In the genomic region with DNA sequence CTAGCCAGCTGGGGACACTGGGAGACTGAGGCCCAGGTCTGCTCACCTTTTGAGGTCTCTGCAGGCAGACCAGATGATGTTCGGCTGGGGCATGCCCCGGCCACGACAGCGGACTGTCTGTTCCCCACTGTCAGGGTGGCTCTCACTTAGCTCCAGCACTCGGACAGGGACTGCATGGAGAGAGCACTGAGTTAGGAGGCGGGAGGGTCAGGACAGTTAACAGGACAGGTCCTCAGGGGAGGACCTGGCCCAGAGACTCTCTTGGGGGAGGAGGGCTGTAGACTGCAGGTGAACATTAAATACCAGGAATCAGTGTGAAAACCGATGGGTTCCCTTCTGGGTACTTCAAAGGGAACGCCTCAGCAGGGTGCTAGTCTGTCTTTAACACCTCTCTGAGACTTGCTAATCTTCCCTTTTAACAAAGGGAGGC, we compare ENCODE assay signal across 18 cellular contexts. TPM values are rescaled to one million over a fixed set of nuclear protein-coding genes. Genes with fewer than 3 reads are reported as not detected.
DNase-seq lines count a peak whose midpoint lies in the region; ATAC-seq and TF ChIP-seq lines count a peak whose summit lies in the region.
"Had no signal": no experiment of that assay in that cellular context is flagged by ENCODE, and none has a peak within 500 bp of the region (broad histone marks: within the 10 kb centered on the region; RNA-seq: fewer than 3 reads in every experiment).

No MANE protein-coding gene starts in this region.

- peaks cover 19% of the 10 kb centered on the region for H3K27me3 ChIP-seq in H7 (ENCODE audit: control insufficient read depth, insufficient read depth, low read length)
- H3K27me3 ChIP-seq in right cardiac atrium (ENCODE audit: control insufficient read depth, insufficient read depth), result no peaks in the 10 kb centered on the region
- H3K27me3 ChIP-seq in osteoblast (ENCODE audit: insufficient read depth, low read length), result no peaks in the 10 kb centered on the region
- H3K27me3 ChIP-seq in stomach, result no peaks in the 10 kb centered on the region
- H3K27me3 ChIP-seq: pancreas had no signal

- no peak for TF ChIP-seq POLR2A in stomach (IDR thresholded peaks at IDR 0.05)

- POLR2A ChIA-PET in WTC11 (lab: Charles Lee), result no interaction called here

- ATAC-seq in WTC11 (peak; percentile 49), right cardiac atrium (peak in 1 of 2 donors; percentile 1)
- no peak for ATAC-seq in stimulated activated naive B cell treated with anti-CD40 and anti-IgM and Interleukin-4, amounts not matched to agents 10 μg/mL and 1 μg/mL and 100 μg/mL, for 72 hours (replicated peaks)

- no peak for TF ChIP-seq EP300 in stomach (IDR thresholded peaks at IDR 0.05)

- TF ChIP-seq CTCF in WTC11 (IDR thresholded peaks at IDR 0.05) (no peak), osteoblast (IDR thresholded peaks at IDR 0.05; ENCODE audit: extremely low read depth, low read depth, low read length) (no peak), stomach (IDR thresholded peaks at IDR 0.05) (no peak)

- no peaks in the 10 kb centered on the region for H3K9me3 Mint-ChIP-seq in WTC11
- H3K9me3 Mint-ChIP-seq in stimulated activated naive B cell treated with anti-CD40 and anti-IgM and Interleukin-4, amounts not matched to agents 10 μg/mL and 1 μg/mL and 100 μg/mL, for 72 hours, result no peaks in the 10 kb centered on the region
- H3K9me3 Mint-ChIP-seq: activated CD4-positive, alpha-beta T cell treated with anti-CD3 and anti-CD28 coated beads, Interleukin-2, amount 10 ng/mL, durations not matched to agents 24 days and 14 days had no signal

- H3K27ac ChIP-seq in right cardiac atrium (ENCODE audit: low read length) (no peak overlapping the region), osteoblast (ENCODE audit: low read depth, low read length) (no peak overlapping the region), stomach (peak overlapping the region in 1 of 5 donors; percentile 20)
- H3K27ac ChIP-seq: pancreas had no signal

- H3K4me2 ChIP-seq in osteoblast (ENCODE audit: insufficient read depth, low read length), result no peak overlapping the region

- H2AFZ ChIP-seq in osteoblast (ENCODE audit: low read length), result no peak overlapping the region

- intact Hi-C loops in right cardiac atrium (cut with DNase I) (loop anchor here (2.0 to 5.0 kb wide), 2 partner anchors 87 to 88 kb away; no protein-coding TSS in a partner anchor), stomach (cut with DNase I; ENCODE audit: low total_unique reads) (loop anchor here (5.0 kb wide), 1 partner anchor 87 kb away; no protein-coding TSS in a partner anchor)

- no peaks in the 10 kb centered on the region for H4K20me1 ChIP-seq in osteoblast (ENCODE audit: insufficient read depth, low read length)

- WGBS in right cardiac atrium, result 78% methylated on average over 8 of the region's 8 CpGs
- WGBS in stomach, 5 donors, result 75 to 92% (median 87%) methylated on average over 7 to 8 of the region's 8 CpGs

- peaks cover 24% of the 10 kb centered on the region for H3K4me1 Mint-ChIP-seq in WTC11
- H3K4me1 Mint-ChIP-seq in stimulated activated naive B cell treated with anti-CD40 and anti-IgM and Interleukin-4, amounts not matched to agents 10 μg/mL and 1 μg/mL and 100 μg/mL, for 72 hours, result peaks cover 6 to 20% of the 10 kb centered on the region in 2 donors

- H3K4me3 ChIP-seq in H7 (ENCODE audit: insufficient read depth, low read depth, low read length) (no peak overlapping the region), right cardiac atrium (ENCODE audit: low read length) (no peak overlapping the region), osteoblast (ENCODE audit: insufficient read depth, low read length) (no peak overlapping the region), stomach (no peak overlapping the region)

- peaks cover 34% of the 10 kb centered on the region for H3K27me3 Mint-ChIP-seq in WTC11 (ENCODE audit: low read depth)
- peaks cover 4% of the 10 kb centered on the region in 2 donors for H3K27me3 Mint-ChIP-seq in stimulated activated naive B cell treated with anti-CD40 and anti-IgM and Interleukin-4, amounts not matched to agents 10 μg/mL and 1 μg/mL and 100 μg/mL, for 72 hours
- H3K27me3 Mint-ChIP-seq: activated CD4-positive, alpha-beta T cell treated with anti-CD3 and anti-CD28 coated beads, Interleukin-2, amount 10 ng/mL, durations not matched to agents 24 days and 14 days had no signal

- no peak overlapping the region for H3K4me3 Mint-ChIP-seq in WTC11
- H3K4me3 Mint-ChIP-seq in stimulated activated naive B cell treated with anti-CD40 and anti-IgM and Interleukin-4, amounts not matched to agents 10 μg/mL and 1 μg/mL and 100 μg/mL, for 72 hours, result no peak overlapping the region
- H3K4me3 Mint-ChIP-seq: activated CD4-positive, alpha-beta T cell treated with anti-CD3 and anti-CD28 coated beads, Interleukin-2, amount 10 ng/mL, durations not matched to agents 24 days and 14 days had no signal

- CTCF ChIA-PET in WTC11 (lab: Charles Lee), result interaction anchor here (0.7 to 1.8 kb wide), 20 partner anchors 8 to 306 kb away, joined by 3 to 8 read pairs (median 3); a partner anchor contains a TSS

- H3K4me1 ChIP-seq in right cardiac atrium (ENCODE audit: control insufficient read depth, insufficient read depth, low read length) (no peaks in the 10 kb centered on the region), osteoblast (ENCODE audit: insufficient read depth, low read length) (peaks cover 30% of the 10 kb centered on the region), stomach (peaks cover 9 to 23% (median 10%) of the 10 kb centered on the region in 4 donors)
- H3K4me1 ChIP-seq: pancreas had no signal

- peak; percentile 86 for DNase-seq in H7
- DNase-seq in WTC11 (ENCODE audit: low spot score), result peak; percentile 63
- DNase-seq in right cardiac atrium, result peak in 2 of 3 donors; percentile 37 to 58
- DNase-seq in osteoblast (ENCODE audit: insufficient read length, low spot score, missing footprints), result peak; percentile 53
- no peak for DNase-seq in stomach
- no peak for DNase-seq in GM19238 (ENCODE audit: insufficient read length, low spot score)
- no peak for DNase-seq in NCI-H2107 treated with DMSO at 0.1 percent for 48 hours (lab: John Stamatoyannopoulos, UW; ENCODE audit: unreplicated experiment)
- no peak for DNase-seq in stimulated activated naive B cell treated with anti-CD40 and anti-IgM and Interleukin-4, amounts not matched to agents 10 μg/mL and 1 μg/mL and 100 μg/mL, for 72 hours
- DNase-seq: GF-D8, NCI-H1417 treated with DMSO at 0.1 percent for 48 hours, NCI-H2171 treated with DMSO at 0.1 percent for 48 hours had no signal

- H3K79me2 ChIP-seq in osteoblast (ENCODE audit: insufficient read depth, low read length), result peaks cover 19% of the 10 kb centered on the region

- no peak overlapping the region for H3K27ac Mint-ChIP-seq in WTC11
- no peak overlapping the region for H3K27ac Mint-ChIP-seq in stimulated activated naive B cell treated with anti-CD40 and anti-IgM and Interleukin-4, amounts not matched to agents 10 μg/mL and 1 μg/mL and 100 μg/mL, for 72 hours
- H3K27ac Mint-ChIP-seq: activated CD4-positive, alpha-beta T cell treated with anti-CD3 and anti-CD28 coated beads, Interleukin-2, amount 10 ng/mL, durations not matched to agents 24 days and 14 days had no signal

- H3K9me3 ChIP-seq in right cardiac atrium (ENCODE audit: control insufficient read depth, low read length), result no peaks in the 10 kb centered on the region
- H3K9me3 ChIP-seq in osteoblast (ENCODE audit: low read depth, low read length), result no peaks in the 10 kb centered on the region
- H3K9me3 ChIP-seq in stomach, result no peaks in the 10 kb centered on the region
- H3K9me3 ChIP-seq: pancreas had no signal

- no peaks in the 10 kb centered on the region; the same call in 1 of the 2 replicates for H3K36me3 ChIP-seq in H7 (replicated peaks; ENCODE audit: control insufficient read depth, insufficient read depth, low read length)
- H3K36me3 ChIP-seq in osteoblast (ENCODE audit: insufficient read depth, low read length), result peaks cover 97% of the 10 kb centered on the region
- H3K36me3 ChIP-seq in stomach, result peaks cover 3 to 51% (median 30%) of the 10 kb centered on the region in 4 donors
- H3K36me3 ChIP-seq: pancreas had no signal

- H3K36me3 Mint-ChIP-seq in WTC11, result no peaks in the 10 kb centered on the region
- peaks cover 0 to 2% of the 10 kb centered on the region in 2 donors for H3K36me3 Mint-ChIP-seq in stimulated activated naive B cell treated with anti-CD40 and anti-IgM and Interleukin-4, amounts not matched to agents 10 μg/mL and 1 μg/mL and 100 μg/mL, for 72 hours

TF ChIP-seq in WTC11, 78 proteins besides CTCF, POLR2A, EP300 and RAD21 (continues in another document):
- TF ChIP-seq ZNF416 (CRISPR knock-in tag; IDR thresholded peaks at IDR 0.05), result no peak
- peak; percentile 44; the same call in 1 of the 2 replicates for TF ChIP-seq ZNF423 (CRISPR knock-in tag; IDR thresholded peaks at IDR 0.05)

RNA-seq across cellular contexts. Expression of a gene that starts 25.1 kb away (rescaled TPM):
- total RNA-seq in H7 (2014; rRNA removed; shearing (Covaris generic)), result 0.48 and 3.2 TPM in 2 replicates
- total RNA-seq in WTC11 (2021), result 5.0 to 7.9 TPM (median 5.1 TPM) in 3 replicates
- total RNA-seq in right cardiac atrium, result 10 to 100 TPM; 42.7 to 68.0 (median 46.4) TPM
- 24.6 TPM for polyA plus RNA-seq in right cardiac atrium
- 531 and 567 TPM in 2 replicates for total RNA-seq in osteoblast
- total RNA-seq in stomach, result 10 to 100 TPM; 16.5 to 71.2 (median 53.1) TPM
- 1 to 10 TPM; 4.7 to 9.1 (median 6.9) TPM for polyA plus RNA-seq in stomach
- total RNA-seq: Calu3 had no signal

RNA-seq across cellular contexts. Expression of a gene that starts 36.1 kb away (rescaled TPM):
- total RNA-seq in H7 (2014; rRNA removed; shearing (Covaris generic)), result 0.62 TPM in 1 of 2 replicates, not detected in the other
- total RNA-seq in WTC11 (2021) (0.09 to 0.14 TPM (median 0.13 TPM) in 3 replicates), right cardiac atrium (under 1 TPM in 1 of 4 donors, not detected in 3; 0.23 TPM), osteoblast (0.29 and 0.36 TPM in 2 replicates), stomach (100 to 1,000 TPM in 1 of 5 donors, 1 to 10 TPM in 1, not detected in 3; 2.0 to 472 TPM)
- polyA plus RNA-seq in right cardiac atrium (0.09 TPM), stomach (under 1 TPM in 1 of 3 donors, not detected in 2; 0.31 TPM)
- total RNA-seq: activated CD4-positive, alpha-beta T cell treated with anti-CD3 and anti-CD28 coated beads, Interleukin-2, amount 10 ng/mL, durations not matched to agents 24 days and 14 days; Calu3; cerebellum; HT1080; lower leg skin; subcutaneous adipose tissue had no signal

RNA-seq across cellular contexts. Expression of a gene that starts 44.2 kb away (rescaled TPM):
- total RNA-seq in H7 (2014; rRNA removed; shearing (Covaris generic)), result not detected in 2 replicates
- 0.07 to 0.20 TPM (median 0.14 TPM) in 3 replicates for total RNA-seq in WTC11 (2021)
- 10 to 100 TPM; 16.5 to 31.6 (median 24.8) TPM for total RNA-seq in right cardiac atrium
- 4.5 TPM for polyA plus RNA-seq in right cardiac atrium
- total RNA-seq in osteoblast, result 0.36 and 0.88 TPM in 2 replicates
- total RNA-seq in stomach, result 100 to 1,000 TPM in 1 of 5 donors, 10 to 100 TPM in 4; 17.8 to 235 (median 34.9) TPM
- polyA plus RNA-seq in stomach, result 10 to 100 TPM in 1 of 3 donors, 1 to 10 TPM in 2; 3.0 to 10.2 (median 8.5) TPM
- total RNA-seq: activated CD4-positive, alpha-beta T cell treated with anti-CD3 and anti-CD28 coated beads, Interleukin-2, amount 10 ng/mL, durations not matched to agents 24 days and 14 days; Calu3 had no signal

RNA-seq across cellular contexts. Expression of a gene that starts 59.4 kb away (rescaled TPM):
- not detected in 2 replicates for total RNA-seq in H7 (2014; rRNA removed; shearing (Covaris generic))
- total RNA-seq in WTC11 (2021) (0.04 TPM in 1 of 3 replicates, not detected in the others), right cardiac atrium (not detected), osteoblast (under 0.01 TPM in 1 of 2 replicates, not detected in the other), stomach (10 to 100 TPM in 1 of 5 donors, not detected in 4; 29.3 TPM)
- polyA plus RNA-seq in right cardiac atrium (not detected), stomach (not detected)
- total RNA-seq: activated CD4-positive, alpha-beta T cell treated with anti-CD3 and anti-CD28 coated beads, Interleukin-2, amount 10 ng/mL, durations not matched to agents 24 days and 14 days; Calu3; HT1080; pancreas had no signal
- polyA plus RNA-seq: pancreas had no signal

Comparison
In these comparisons a context has a peak if more than half of its experiments do, and no peak if none do; other contexts are left out.
1. DNase-seq: peak in H7 (single experiment), WTC11 (single experiment), right cardiac atrium (2 of 3) and osteoblast (single experiment); none in stomach (single experiment), GM19238 (single experiment), NCI-H2107 treated with DMSO at 0.1 percent for 48 hours (single experiment) and stimulated activated naive B cell treated with anti-CD40 and anti-IgM and Interleukin-4, amounts not matched to agents 10 μg/mL and 1 μg/mL and 100 μg/mL, for 72 hours (single experiment).